ENCODE assay signal across 9 cellular contexts in genomic region chr2:169397697-169398096, GRCh38. TPM values are rescaled to one million over a fixed set of nuclear protein-coding genes. Genes with fewer than 3 reads are reported as not detected.
DNase-seq lines count a peak whose midpoint lies in the region; ATAC-seq, FAIRE-seq and TF ChIP-seq lines count a peak whose summit lies in the region.
"Had no signal": no experiment of that assay in that cellular context is flagged by ENCODE, and none has a peak within 500 bp of the region (broad histone marks: within the 10 kb centered on the region; RNA-seq: fewer than 3 reads in every experiment).

No MANE protein-coding gene starts in this region.

- BruUV-seq in HCT116 (replicated peaks; lab: Mats Ljungman, UMichigan) = no TSS peak

- no peak for DNase-seq in AG09309 (ENCODE audit: low read depth)
- DNase-seq in HCT116 (ENCODE audit: low read depth, low spot score) = peak; percentile 3
- peak; percentile 61 for DNase-seq in SK-MEL-5 (ENCODE audit: low read depth, low spot score)
- DNase-seq in kidney epithelial cell (ENCODE audit: low read depth) = no peak
- no peak for DNase-seq in activated naive CD4-positive, alpha-beta T cell treated with anti-CD3 and anti-CD28 coated beads, Interleukin-2, amount 50 U/mL, for 16 hours
- no peak for DNase-seq in activated effector memory CD4-positive, alpha-beta T cell treated with anti-CD3 and anti-CD28 coated beads, Interleukin-2, amount 50 U/mL, for 16 hours
- no peak for DNase-seq in GM12892 (ENCODE audit: insufficient read length)
- DNase-seq in CD4-positive, alpha-beta memory T cell = no peak
- DNase-seq: activated CD4-positive, alpha-beta T cell treated with anti-CD3 and anti-CD28 coated beads, Interleukin-2, amount 50 U/mL, for 48 hours had no signal

- RAD21 ChIA-PET in HCT116 (lab: Charles Lee; ENCODE audit: low non-redundant PET in 1 of 2, low total read pairs in 2 of 2, uncharacterized antibody in 2 of 2, unreplicated experiment in 2 of 2) = interaction anchor here (0.6 to 0.9 kb wide), 2 partner anchors 123 to 385 kb away, joined by 3 to 4 read pairs; no protein-coding TSS in a partner anchor

- no peaks in the 10 kb centered on the region for H3K36me3 Mint-ChIP-seq in CD4-positive, alpha-beta memory T cell

- no peak for ATAC-seq in HCT116

- CTCF ChIA-PET in HCT116 (lab: Charles Lee) = interaction anchor here (0.9 to 3.0 kb wide), 8 partner anchors 10 to 477 kb away, joined by 3 to 31 read pairs (median 4); no protein-coding TSS in a partner anchor
- CTCF ChIA-PET in CD4-positive, alpha-beta memory T cell (lab: Charles Lee; ENCODE audit: partially characterized antibody) = interaction anchor here (1.0 to 1.6 kb wide), 2 partner anchors 258 to 449 kb away, joined by 3 to 4 read pairs; no protein-coding TSS in a partner anchor

- no peak overlapping the region for H3K4me2 ChIP-seq in HCT116 (ENCODE audit: low read length)

- H3K27ac ChIP-seq in HCT116 (ENCODE audit: low read depth, low read length) = no peak overlapping the region
- H3K27ac ChIP-seq in CD4-positive, alpha-beta memory T cell (ENCODE audit: low read depth, low read length) = no peak overlapping the region

- no peak overlapping the region for H3K4me3 ChIP-seq in AG09309 (ENCODE audit: control insufficient read depth, low read depth, low read length)
- H3K4me3 ChIP-seq in HCT116 (replicated peaks in 1 of 2; ENCODE audit: low read depth in 1 of 2, low read length in 2 of 2) = no peak overlapping the region
- H3K4me3 ChIP-seq in kidney epithelial cell (ENCODE audit: low read depth, low read length) = no peak overlapping the region
- H3K4me3 ChIP-seq in CD4-positive, alpha-beta memory T cell (ENCODE audit: low read length in 2 of 2) = no peak overlapping the region

- no peak overlapping the region for H3K27ac Mint-ChIP-seq in CD4-positive, alpha-beta memory T cell

- peaks cover 6 to 19% of the 10 kb centered on the region in 2 donors for H3K27me3 Mint-ChIP-seq in CD4-positive, alpha-beta memory T cell

- no peaks in the 10 kb centered on the region for H3K9me3 ChIP-seq in HCT116 (ENCODE audit: control insufficient read depth in 1 of 2, insufficient read depth in 1 of 2, low read depth in 1 of 2, low read length in 2 of 2)
- no peaks in the 10 kb centered on the region for H3K9me3 ChIP-seq in CD4-positive, alpha-beta memory T cell (ENCODE audit: control insufficient read depth in 1 of 2, low read length in 2 of 2)

- H3K4me3 Mint-ChIP-seq in CD4-positive, alpha-beta memory T cell = no peak overlapping the region

- no peaks in the 10 kb centered on the region for H3K4me1 Mint-ChIP-seq in CD4-positive, alpha-beta memory T cell

- H3K79me2 ChIP-seq in HCT116 (ENCODE audit: insufficient read depth, low read length) = no peaks in the 10 kb centered on the region

- TF ChIP-seq CTCF in AG09309 (IDR thresholded peaks at IDR 0.05; ENCODE audit: control insufficient read depth, insufficient read depth, low read depth, low read length, missing control alignments) (peak; percentile 7), HCT116 (IDR thresholded peaks at IDR 0.05 in 2 of 3, conservative IDR thresholded peaks at IDR 0.05 in 1 of 3; ENCODE audit: borderline replicate concordance in 1 of 3, insufficient read depth in 1 of 3, low read depth in 2 of 3, low read length in 2 of 3) (peak; percentile 18 to 48 (median 47); a peak in 4 of 6 replicates), kidney epithelial cell (IDR thresholded peaks at IDR 0.05; ENCODE audit: insufficient read depth, low read length, poor library complexity, severe bottlenecking) (peak; percentile 38)

- H3K4me1 ChIP-seq in HCT116 (ENCODE audit: control insufficient read depth in 1 of 2, insufficient read depth in 2 of 2, low read length in 2 of 2) = no peaks in the 10 kb centered on the region; a peak in 1 of 4 replicates
- H3K4me1 ChIP-seq in CD4-positive, alpha-beta memory T cell (ENCODE audit: insufficient read depth, low read length) = no peaks in the 10 kb centered on the region

- H3K27me3 ChIP-seq in HCT116 (ENCODE audit: insufficient read depth, low read length) = no peaks in the 10 kb centered on the region
- H3K27me3 ChIP-seq in kidney epithelial cell (ENCODE audit: control insufficient read depth, insufficient read depth, low read length) = peaks cover 2% of the 10 kb centered on the region
- no peaks in the 10 kb centered on the region for H3K27me3 ChIP-seq in CD4-positive, alpha-beta memory T cell (ENCODE audit: insufficient read depth, low read length)

- H4K20me1 ChIP-seq in HCT116 (ENCODE audit: insufficient read depth) = no peaks in the 10 kb centered on the region

- H3K36me3 ChIP-seq in HCT116 (ENCODE audit: control insufficient read depth in 1 of 2, insufficient read depth in 2 of 2, low read length in 2 of 2) (no peaks in the 10 kb centered on the region), kidney epithelial cell (ENCODE audit: control insufficient read depth, insufficient read depth, low read length) (no peaks in the 10 kb centered on the region)
- H3K36me3 ChIP-seq in CD4-positive, alpha-beta memory T cell (ENCODE audit: insufficient read depth, low read length) = no peaks in the 10 kb centered on the region

- TF ChIP-seq RAD21 in HCT116 (IDR thresholded peaks at IDR 0.05; ENCODE audit: low read depth) = peak; percentile 72

- intact Hi-C loops in HCT116 (cut with micrococcal nuclease) = loop anchor here (1.0 to 5.0 kb wide), 2 partner anchors 287 to 435 kb away; no protein-coding TSS in a partner anchor
- intact Hi-C loops in CD4-positive, alpha-beta memory T cell (cut with micrococcal nuclease) = no loop called here

- TF ChIP-seq POLR2A in HCT116 (IDR thresholded peaks at IDR 0.05; ENCODE audit: borderline replicate concordance, extremely low read depth, insufficient read depth, insufficient read length) (no peak), GM12892 (IDR thresholded peaks at IDR 0.05; ENCODE audit: low read depth, low read length) (no peak)

- H2AFZ ChIP-seq in HCT116 (ENCODE audit: low read depth, low read length, poor library complexity, severe bottlenecking) = no peak overlapping the region

- no peaks in the 10 kb centered on the region for H3K9me2 ChIP-seq in HCT116 (ENCODE audit: insufficient read depth)

- FAIRE-seq in GM12892 (lab: Jason Lieb, UNC) = no peak

- in situ Hi-C loops in SK-MEL-5 (cut with HindIII; ENCODE audit: low pct_unique_long_range_greater_than_20kb, low sequenced_read_pairs) = no loop called here

- H3K9me3 Mint-ChIP-seq in CD4-positive, alpha-beta memory T cell = no peaks in the 10 kb centered on the region

- H3K9ac ChIP-seq in HCT116 (ENCODE audit: low read length) = no peak overlapping the region

- POLR2A ChIA-PET in HCT116 (lab: Charles Lee) = no interaction called here
- POLR2A ChIA-PET in CD4-positive, alpha-beta memory T cell (lab: Charles Lee; ENCODE audit: partially characterized antibody) = no interaction called here

TF ChIP-seq in HCT116, 20 proteins besides CTCF, POLR2A, EP300 and RAD21 (continues in another document):
- TF ChIP-seq POLR2AphosphoS5 (IDR thresholded peaks at IDR 0.05; ENCODE audit: low read depth, low read length) (no peak), ZNF274 (IDR thresholded peaks at IDR 0.05; ENCODE audit: low read depth, low read length) (no peak), CEBPB (IDR thresholded peaks at IDR 0.05; ENCODE audit: low read depth) (no peak), EZH2phosphoT487 (IDR thresholded peaks at IDR 0.05; ENCODE audit: borderline replicate concordance) (no peak), EZH2 (IDR thresholded peaks at IDR 0.05) (no peak), SP1 (IDR thresholded peaks at IDR 0.05; ENCODE audit: low read depth) (no peak), ELF1 (IDR thresholded peaks at IDR 0.05; ENCODE audit: borderline replicate concordance, low read depth) (no peak), EGR1 (IDR thresholded peaks at IDR 0.05; ENCODE audit: low read depth) (no peak), YY1 (IDR thresholded peaks at IDR 0.05; ENCODE audit: extremely low read depth, insufficient replicate concordance, low read depth, low read length) (no peak), SRF (IDR thresholded peaks at IDR 0.05; ENCODE audit: low read depth) (no peak)
- TF ChIP-seq, protein P1, sequence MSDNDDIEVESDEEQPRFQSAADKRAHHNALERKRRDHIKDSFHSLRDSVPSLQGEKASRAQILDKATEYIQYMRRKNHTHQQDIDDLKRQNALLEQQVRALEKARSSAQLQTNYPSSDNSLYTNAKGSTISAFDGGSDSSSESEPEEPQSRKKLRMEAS (IDR thresholded peaks at IDR 0.05) = no peak
- TF ChIP-seq, protein P2, sequence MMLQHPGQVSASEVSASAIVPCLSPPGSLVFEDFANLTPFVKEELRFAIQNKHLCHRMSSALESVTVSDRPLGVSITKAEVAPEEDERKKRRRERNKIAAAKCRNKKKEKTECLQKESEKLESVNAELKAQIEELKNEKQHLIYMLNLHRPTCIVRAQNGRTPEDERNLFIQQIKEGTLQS (IDR thresholded peaks at IDR 0.05) = no peak

RNA-seq across cellular contexts. Expression of gene LRP2, which starts 35.4 kb away (rescaled TPM):
- total RNA-seq in HCT116 (2021; ENCODE audit: unreplicated experiment) = 0.20 TPM
- 0.02 and 0.14 TPM in 2 replicates for polyA plus RNA-seq in HCT116 (2012)
- total RNA-seq in SK-MEL-5 (2014; rRNA removed; shearing (Covaris generic)) = 9.2 and 15.6 TPM in 2 replicates
- polyA plus RNA-seq in SK-MEL-5 (2015; cell fraction: cytosol; rRNA removed) = 30.9 and 40.4 TPM in 2 replicates
- polyA plus RNA-seq in SK-MEL-5 (2015; cell fraction: nucleus; rRNA removed) = 29.8 and 52.2 TPM in 2 replicates
- 0.21 and 1.4 TPM in 2 replicates for total RNA-seq in kidney epithelial cell
- polyA plus RNA-seq in GM12892 (2012; ENCODE audit: missing spikeins) = not detected
- total RNA-seq in CD4-positive, alpha-beta memory T cell = not detected
- not detected for polyA plus RNA-seq in CD4-positive, alpha-beta memory T cell

Comparison
In these comparisons a context has a peak if more than half of its experiments do, and no peak if none do; other contexts are left out.
1. DNase-seq: peak in HCT116 (single experiment) and SK-MEL-5 (single experiment); none in AG09309 (single experiment), kidney epithelial cell (single experiment), activated naive CD4-positive, alpha-beta T cell treated with anti-CD3 and anti-CD28 coated beads, Interleukin-2, amount 50 U/mL, for 16 hours (single experiment), activated effector memory CD4-positive, alpha-beta T cell treated with anti-CD3 and anti-CD28 coated beads, Interleukin-2, amount 50 U/mL, for 16 hours (single experiment), GM12892 (single experiment) and CD4-positive, alpha-beta memory T cell (0 of 5).
2. Peak in every context shown above with its lines, with median percentiles within 50 percentile points of each other: CTCF ChIP-seq.